10 cellular contexts compared by ENCODE assay signal in the genomic region with DNA sequence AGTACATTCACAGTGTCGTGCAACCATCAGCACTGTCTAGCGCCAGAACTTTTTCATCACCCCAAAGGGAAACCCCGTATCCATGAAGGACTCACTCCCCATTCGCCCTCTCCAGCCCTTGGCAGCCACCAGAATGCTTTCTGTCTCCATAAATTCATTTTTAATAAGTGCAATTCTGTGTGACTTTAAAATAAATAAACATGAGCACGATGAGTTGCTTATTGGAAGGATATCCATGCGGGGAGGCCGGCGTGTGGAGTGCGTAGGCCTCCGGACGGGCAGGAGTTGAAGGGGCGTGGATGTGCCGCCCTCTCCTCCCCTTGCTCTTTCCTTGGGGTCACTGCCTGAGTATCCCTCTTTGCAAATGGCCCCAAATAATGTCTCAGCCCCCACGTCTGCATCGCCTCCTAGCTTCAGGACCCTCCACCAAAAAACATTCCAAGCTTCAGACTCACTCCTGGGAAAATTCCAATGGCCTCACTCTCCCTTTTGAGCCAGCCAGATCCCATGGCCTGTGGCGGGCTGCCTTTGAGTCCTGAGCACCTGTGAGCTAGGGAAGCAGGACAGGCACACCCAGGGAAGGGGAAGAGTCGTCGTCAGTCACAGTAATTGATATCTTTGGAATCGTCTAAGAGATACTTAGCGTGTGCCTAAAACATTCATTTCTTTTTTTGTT.
DNase-seq lines count a peak whose midpoint lies in the region; ATAC-seq and TF ChIP-seq lines count a peak whose summit lies in the region.
"Had no signal": no experiment of that assay in that cellular context is flagged by ENCODE, and none has a peak within 500 bp of the region (broad histone marks: within the 10 kb centered on the region; RNA-seq: fewer than 3 reads in every experiment).

No MANE protein-coding gene starts in this region.

- no peak for DNase-seq in CD8-positive, alpha-beta T cell
- DNase-seq in MG63 (peak; percentile 89), neuronal stem cell (ENCODE audit: low spot score) (no peak), HK-2 (ENCODE audit: unreplicated experiment) (no peak), NCI-H2171 treated with DMSO at 0.1 percent for 48 hours (lab: John Stamatoyannopoulos, UW) (no peak), colonic mucosa (no peak)
- no peak for DNase-seq in effector memory CD8-positive, alpha-beta T cell
- DNase-seq: PC-3; stimulated activated CD4-positive, alpha-beta T cell treated with anti-CD3 and anti-CD28 coated beads, Interleukin-2, amount 100 ng/mL, for 24 hours had no signal

- no peaks in the 10 kb centered on the region for H3K27me3 ChIP-seq in CD8-positive, alpha-beta T cell (ENCODE audit: insufficient read depth, low read length)
- no peaks in the 10 kb centered on the region for H3K27me3 ChIP-seq in MG63
- no peaks in the 10 kb centered on the region for H3K27me3 ChIP-seq in neuronal stem cell (ENCODE audit: control insufficient read depth in 3 of 3, insufficient read depth in 3 of 3, low read depth in 1 of 3, low read length in 3 of 3)
- no peaks in the 10 kb centered on the region for H3K27me3 ChIP-seq in colonic mucosa

- H2BK120ac ChIP-seq in neuronal stem cell (ENCODE audit: low read depth, low read length): no peak overlapping the region

- no peak overlapping the region for H3K18ac ChIP-seq in neuronal stem cell (ENCODE audit: low read length)

- peak overlapping the region; percentile 58 for H3K23ac ChIP-seq in neuronal stem cell (ENCODE audit: low read depth, low read length, poor library complexity)

- H2BK5ac ChIP-seq in neuronal stem cell (ENCODE audit: low read length): no peak overlapping the region

- H3K9ac ChIP-seq in neuronal stem cell (ENCODE audit: low read depth, low read length, poor library complexity) (no peak overlapping the region), colonic mucosa (ENCODE audit: low read depth in 2 of 2, low read length in 2 of 2) (no peak overlapping the region)

- CTCF ChIA-PET in CD8-positive, alpha-beta T cell (lab: Charles Lee): interaction anchor here (0.6 to 8.8 kb wide), 4 partner anchors 11 to 65 kb away, joined by 3 to 142 read pairs (median 4); no protein-coding TSS in a partner anchor

- H2AK5ac ChIP-seq in neuronal stem cell (ENCODE audit: low read depth, low read length): peak overlapping the region; percentile 82

- peaks cover 5% of the 10 kb centered on the region for H3K79me1 ChIP-seq in neuronal stem cell (ENCODE audit: low read depth, low read length)

- no peaks in the 10 kb centered on the region for H3K9me3 ChIP-seq in CD8-positive, alpha-beta T cell (ENCODE audit: low read length)
- H3K9me3 ChIP-seq in MG63: no peaks in the 10 kb centered on the region
- H3K9me3 ChIP-seq in neuronal stem cell (replicated peaks in 1 of 2; ENCODE audit: control insufficient read depth in 2 of 2, insufficient read depth in 1 of 2, low read depth in 1 of 2, low read length in 2 of 2): no peaks in the 10 kb centered on the region
- H3K9me3 ChIP-seq in colonic mucosa: no peaks in the 10 kb centered on the region

- POLR2A ChIA-PET in CD8-positive, alpha-beta T cell (lab: Charles Lee): interaction anchor here (1.0 to 8.6 kb wide), 7 partner anchors 11 to 46 kb away, joined by 3 to 106 read pairs (median 3); no protein-coding TSS in a partner anchor

- no peak overlapping the region for H2BK12ac ChIP-seq in neuronal stem cell (ENCODE audit: low read length)

- H3K4ac ChIP-seq in neuronal stem cell (ENCODE audit: low read length): no peak overlapping the region

- H2BK15ac ChIP-seq in neuronal stem cell (ENCODE audit: low read length): peak overlapping the region; percentile 55

- no peak overlapping the region for H3K4me2 ChIP-seq in neuronal stem cell (ENCODE audit: insufficient read depth, low read length, poor library complexity, severe bottlenecking)

- no peaks in the 10 kb centered on the region for H3K9me3 Mint-ChIP-seq in CD8-positive, alpha-beta T cell
- no peaks in the 10 kb centered on the region for H3K9me3 Mint-ChIP-seq in effector memory CD8-positive, alpha-beta T cell

- no peak overlapping the region for H4K8ac ChIP-seq in neuronal stem cell (ENCODE audit: low read depth, low read length)

- peak overlapping the region; percentile 72 for H3K27ac ChIP-seq in CD8-positive, alpha-beta T cell (ENCODE audit: low read depth, low read length)
- H3K27ac ChIP-seq in neuronal stem cell (replicated peaks; ENCODE audit: low read length) (no peak overlapping the region), colonic mucosa (no peak overlapping the region)

- no peaks in the 10 kb centered on the region for H3K27me3 Mint-ChIP-seq in CD8-positive, alpha-beta T cell (ENCODE audit: low read depth)
- H3K27me3 Mint-ChIP-seq in effector memory CD8-positive, alpha-beta T cell: no peaks in the 10 kb centered on the region

- H4K91ac ChIP-seq in neuronal stem cell (ENCODE audit: low read depth, low read length, poor library complexity): no peak overlapping the region

- intact Hi-C loops in CD8-positive, alpha-beta T cell (cut with DNase I, micrococcal nuclease): loop anchor here (5.0 to 10.0 kb wide), 4 partner anchors 75 to 805 kb away; a partner anchor contains a TSS
- intact Hi-C loops in colonic mucosa (cut with DNase I): no loop called here

- no peaks in the 10 kb centered on the region for H3K36me3 ChIP-seq in CD8-positive, alpha-beta T cell (ENCODE audit: insufficient read depth, low read length)
- H3K36me3 ChIP-seq in MG63: peaks cover 29% of the 10 kb centered on the region
- peaks cover 0 to 12% of the 10 kb centered on the region in 2 donors for H3K36me3 ChIP-seq in neuronal stem cell (replicated peaks in 1 of 2; ENCODE audit: control insufficient read depth in 2 of 2, insufficient read depth in 2 of 2, low read length in 2 of 2)
- no peaks in the 10 kb centered on the region for H3K36me3 ChIP-seq in colonic mucosa

- no peak overlapping the region for H3K14ac ChIP-seq in neuronal stem cell (ENCODE audit: low read length)

- no peak overlapping the region for H3K4me3 ChIP-seq in CD8-positive, alpha-beta T cell (ENCODE audit: low read depth, low read length)
- H3K4me3 ChIP-seq in MG63 (no peak overlapping the region), neuronal stem cell (ENCODE audit: low read length in 2 of 2) (no peak overlapping the region), colonic mucosa (no peak overlapping the region)

- H3K27ac Mint-ChIP-seq in CD8-positive, alpha-beta T cell: peak overlapping the region; percentile 97
- peak overlapping the region; percentile 83 to 99 for H3K27ac Mint-ChIP-seq in effector memory CD8-positive, alpha-beta T cell

- TF ChIP-seq CTCF in CD8-positive, alpha-beta T cell (IDR thresholded peaks at IDR 0.05): no peak
- TF ChIP-seq CTCF in colonic mucosa (IDR thresholded peaks at IDR 0.05): no peak

- H3K4me3 Mint-ChIP-seq in CD8-positive, alpha-beta T cell: peak overlapping the region; percentile 82
- H3K4me3 Mint-ChIP-seq in effector memory CD8-positive, alpha-beta T cell: peak overlapping the region; percentile 70 to 82

- peaks cover 72% of the 10 kb centered on the region for H3K4me1 Mint-ChIP-seq in CD8-positive, alpha-beta T cell (ENCODE audit: low read depth)
- H3K4me1 Mint-ChIP-seq in effector memory CD8-positive, alpha-beta T cell (ENCODE audit: low read depth in 2 of 2): peaks cover 78% of the 10 kb centered on the region in 2 donors

- no peak for ATAC-seq in CD8-positive, alpha-beta T cell
- no peak for ATAC-seq in effector memory CD8-positive, alpha-beta T cell (replicated peaks)
- ATAC-seq in HG03457 (IDR thresholded peaks at IDR 0.05; ENCODE audit: unreplicated experiment): no peak
- ATAC-seq: PC-3 had no signal

- H3K36me3 Mint-ChIP-seq in CD8-positive, alpha-beta T cell: peaks cover 26% of the 10 kb centered on the region
- peaks cover 36% of the 10 kb centered on the region for H3K36me3 Mint-ChIP-seq in effector memory CD8-positive, alpha-beta T cell (ENCODE audit: insufficient read depth)

- WGBS in neuronal stem cell (ENCODE audit: extremely low coverage in 2 of 2, insufficient read length in 2 of 2, insufficient replicate concordance in 1 of 2), 2 donors: no CpG with 5 or more reads among the region's 20 CpGs

- no peak overlapping the region for H2AFZ ChIP-seq in neuronal stem cell (ENCODE audit: low read length)

- peaks cover 74% of the 10 kb centered on the region for H3K4me1 ChIP-seq in CD8-positive, alpha-beta T cell (ENCODE audit: insufficient read depth, low read length)
- H3K4me1 ChIP-seq in neuronal stem cell (ENCODE audit: control insufficient read depth in 2 of 2, insufficient read depth in 1 of 2, low read depth in 1 of 2, low read length in 2 of 2): peaks cover 18 to 34% of the 10 kb centered on the region in 2 donors
- peaks cover 30% of the 10 kb centered on the region for H3K4me1 ChIP-seq in colonic mucosa
